In the genomic region with DNA sequence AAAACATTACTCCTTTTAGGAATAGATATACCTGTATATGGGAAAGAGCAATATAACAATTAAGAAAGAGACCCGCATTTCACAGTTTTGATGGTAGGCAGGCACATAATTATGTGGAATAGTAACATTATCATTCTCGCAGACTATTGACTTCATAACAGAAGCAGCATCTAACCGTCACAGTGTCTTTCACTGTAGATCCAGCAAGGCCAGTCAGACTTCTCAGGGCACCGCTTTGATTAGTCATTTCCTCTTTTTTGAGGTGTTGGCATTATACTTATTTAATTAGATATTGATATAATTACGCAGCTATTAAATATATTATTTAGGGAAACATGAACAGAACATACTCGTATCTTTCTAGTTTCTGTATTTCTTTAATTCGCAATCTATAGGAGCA, we compare ENCODE assay signal across 25 cellular contexts.
"Had no signal": no experiment of that assay in that cellular context is flagged by ENCODE, and none has a peak within 500 bp of the region (broad histone marks: within the 10 kb centered on the region; RNA-seq: fewer than 3 reads in every experiment).

No MANE protein-coding gene starts in this region.

- H3K27ac ChIP-seq: colonic mucosa, coronary artery, dorsolateral prefrontal cortex, epithelial cell of prostate, esophagus muscularis mucosa, esophagus squamous epithelium, foreskin keratinocyte, gastrocnemius medialis, gastroesophageal sphincter, heart left ventricle, heart right ventricle, hepatocyte had no signal

- H3K9me3 ChIP-seq: colonic mucosa, esophagus muscularis mucosa, esophagus squamous epithelium, gastrocnemius medialis, gastroesophageal sphincter, heart left ventricle, heart right ventricle had no signal

- H2AFZ ChIP-seq: hepatocyte had no signal

- H3K4me2 ChIP-seq: hepatocyte had no signal

- ATAC-seq: effector memory CD8-positive, alpha-beta T cell; esophagus mucosa; foreskin keratinocyte; gastrocnemius medialis; gastroesophageal sphincter; heart left ventricle; heart right ventricle had no signal

- H3K4me3 ChIP-seq: colonic mucosa, coronary artery, dorsolateral prefrontal cortex, esophagus muscularis mucosa, esophagus squamous epithelium, gastrocnemius medialis, gastroesophageal sphincter, heart left ventricle, heart right ventricle, hepatocyte had no signal

- H3K79me2 ChIP-seq: hepatocyte had no signal

- H3K36me3 ChIP-seq: colonic mucosa, esophagus muscularis mucosa, esophagus squamous epithelium, gastrocnemius medialis, gastroesophageal sphincter, heart left ventricle, heart right ventricle had no signal

- DNase-seq: colonic mucosa; cortex of kidney; dermis blood vessel endothelial cell; dorsolateral prefrontal cortex; effector CD4-positive, alpha-beta T cell; effector CD8-positive, alpha-beta T cell; effector memory CD4-positive, alpha-beta T cell; effector memory CD8-positive, alpha-beta T cell; endodermal cell; erythroblast; esophagus squamous epithelium; foreskin fibroblast; foreskin keratinocyte; foreskin melanocyte; gastrocnemius medialis; glutamatergic neuron; head of caudate nucleus; heart left ventricle; heart right ventricle had no signal

- H3K4me1 ChIP-seq: colonic mucosa, esophagus muscularis mucosa, esophagus squamous epithelium, foreskin keratinocyte, gastrocnemius medialis, gastroesophageal sphincter, heart left ventricle, heart right ventricle had no signal

- H3K27me3 ChIP-seq: colonic mucosa, dorsolateral prefrontal cortex, esophagus muscularis mucosa, esophagus squamous epithelium, foreskin keratinocyte, gastrocnemius medialis, heart left ventricle, heart right ventricle, hepatocyte had no signal
